20 cellular contexts compared by ENCODE assay signal in the genomic region with DNA sequence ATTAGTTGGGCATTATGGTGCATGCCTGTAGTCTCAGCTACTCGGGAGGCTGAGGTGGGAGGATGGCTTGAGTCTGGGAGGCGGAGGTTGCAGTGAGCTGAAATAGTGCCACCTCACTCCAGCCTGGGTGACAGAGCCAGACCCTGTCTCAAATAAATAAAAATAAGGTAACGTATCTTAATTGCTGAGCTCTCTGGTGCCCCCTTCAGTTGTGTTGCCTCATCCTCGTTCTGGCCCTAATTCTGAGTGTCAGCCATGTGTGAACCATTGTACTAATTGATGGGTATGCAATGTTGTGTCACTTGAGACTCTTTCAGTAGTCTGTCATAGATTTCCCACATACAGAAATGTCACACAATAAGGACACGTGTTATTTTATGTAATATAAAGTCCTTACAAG.
"Had no signal": no experiment of that assay in that cellular context is flagged by ENCODE, and none has a peak within 500 bp of the region (broad histone marks: within the 10 kb centered on the region; RNA-seq: fewer than 3 reads in every experiment).

No MANE protein-coding gene starts in this region.

- H3K9me3 ChIP-seq: heart left ventricle, tibial nerve had no signal

- H3K27me3 Mint-ChIP-seq: activated CD4-positive, alpha-beta T cell treated with anti-CD3 and anti-CD28 coated beads for 36 hours; activated CD8-positive, alpha-beta memory T cell treated with anti-CD3 and anti-CD28 coated beads, Interleukin-2, amount 10 ng/mL, durations not matched to agents 7 days and 5 days; activated naive CD4-positive, alpha-beta T cell treated with anti-CD3 and anti-CD28 coated beads, Interleukin-2, amount 50 U/mL, for 24 hours; activated naive CD8-positive, alpha-beta T cell treated with anti-CD3 and anti-CD28 coated beads, Interleukin-2, amount 50 U/mL, for 24 hours had no signal

- H3K4me3 ChIP-seq: heart left ventricle, tibial nerve had no signal

- H3K27ac Mint-ChIP-seq: activated CD4-positive, alpha-beta T cell treated with anti-CD3 and anti-CD28 coated beads for 36 hours; activated CD8-positive, alpha-beta memory T cell treated with anti-CD3 and anti-CD28 coated beads, Interleukin-2, amount 10 ng/mL, durations not matched to agents 7 days and 5 days; activated CD8-positive, alpha-beta T cell treated with anti-CD3 and anti-CD28 coated beads, Interleukin-2, amount 10 ng/mL, durations not matched to agents 7 days and 5 days; activated naive CD4-positive, alpha-beta T cell treated with anti-CD3 and anti-CD28 coated beads, Interleukin-2, amount 50 U/mL, for 24 hours; activated naive CD8-positive, alpha-beta T cell treated with anti-CD3 and anti-CD28 coated beads, Interleukin-2, amount 50 U/mL, for 24 hours; activated T-helper 2 cell treated with anti-CD3 and anti-CD28 coated beads, Interferon-gamma antibody, Interleukin-2, Interleukin-4, amounts not matched to agents 10 μg/mL and 5 μg/mL and 100 μg/mL, durations not matched to agents 14 hours and 24 hours and 36 hours; naive thymus-derived CD8-positive, alpha-beta T cell had no signal

- H3K27me3 ChIP-seq: tibial nerve had no signal

- H3K27ac ChIP-seq: heart left ventricle, tibial nerve had no signal

- H3K4me3 Mint-ChIP-seq: activated CD4-positive, alpha-beta T cell treated with anti-CD3 and anti-CD28 coated beads for 36 hours; activated CD8-positive, alpha-beta memory T cell treated with anti-CD3 and anti-CD28 coated beads, Interleukin-2, amount 10 ng/mL, durations not matched to agents 7 days and 5 days; activated CD8-positive, alpha-beta T cell treated with anti-CD3 and anti-CD28 coated beads, Interleukin-2, amount 10 ng/mL, durations not matched to agents 7 days and 5 days; activated naive CD4-positive, alpha-beta T cell treated with anti-CD3 and anti-CD28 coated beads, Interleukin-2, amount 50 U/mL, for 24 hours; activated naive CD8-positive, alpha-beta T cell treated with anti-CD3 and anti-CD28 coated beads, Interleukin-2, amount 50 U/mL, for 24 hours; naive thymus-derived CD8-positive, alpha-beta T cell had no signal

- H3K4me1 Mint-ChIP-seq: activated CD4-positive, alpha-beta T cell treated with anti-CD3 and anti-CD28 coated beads for 36 hours; activated CD8-positive, alpha-beta memory T cell treated with anti-CD3 and anti-CD28 coated beads, Interleukin-2, amount 10 ng/mL, durations not matched to agents 7 days and 5 days; activated naive CD4-positive, alpha-beta T cell treated with anti-CD3 and anti-CD28 coated beads, Interleukin-2, amount 50 U/mL, for 24 hours; activated naive CD8-positive, alpha-beta T cell treated with anti-CD3 and anti-CD28 coated beads, Interleukin-2, amount 50 U/mL, for 24 hours had no signal

- DNase-seq: activated CD4-positive, alpha-beta T cell treated with anti-CD3 and anti-CD28 coated beads for 36 hours; activated CD4-positive, CD25-positive, alpha-beta regulatory T cell; activated CD8-positive, alpha-beta memory T cell treated with anti-CD3 and anti-CD28 coated beads, Interleukin-2, amount 10 ng/mL, durations not matched to agents 7 days and 5 days; activated CD8-positive, alpha-beta T cell treated with anti-CD3 and anti-CD28 coated beads, Interleukin-2, amount 10 ng/mL, durations not matched to agents 7 days and 5 days; activated naive CD8-positive, alpha-beta T cell treated with anti-CD3 and anti-CD28 coated beads, Interleukin-2, amount 50 U/mL, for 24 hours; activated T-cell treated with anti-CD3 and anti-CD28 coated beads, Interleukin-2, amount 50 U/mL, for 48 hours; amygdala; caudate nucleus; cortex of kidney; foreskin fibroblast; heart left ventricle; hypothalamus; naive thymus-derived CD8-positive, alpha-beta T cell; right cardiac atrium; stimulated activated CD4-positive, alpha-beta T cell treated with anti-CD3 and anti-CD28 coated beads, Interleukin-2, amount 100 ng/mL, for 48 hours; stimulated activated naive CD4-positive, alpha-beta T cell treated with Interleukin-2 at 50 U/mL for 16 hours had no signal

- H3K36me3 Mint-ChIP-seq: activated naive CD4-positive, alpha-beta T cell treated with anti-CD3 and anti-CD28 coated beads, Interleukin-2, amount 50 U/mL, for 24 hours; naive thymus-derived CD8-positive, alpha-beta T cell had no signal

- H3K36me3 ChIP-seq: heart left ventricle, tibial nerve had no signal

- H3K4me1 ChIP-seq: heart left ventricle, tibial nerve had no signal

- ATAC-seq: activated CD4-positive, alpha-beta T cell treated with anti-CD3 and anti-CD28 coated beads for 36 hours; activated CD8-positive, alpha-beta memory T cell treated with anti-CD3 and anti-CD28 coated beads, Interleukin-2, amount 10 ng/mL, durations not matched to agents 7 days and 5 days; activated CD8-positive, alpha-beta T cell treated with anti-CD3 and anti-CD28 coated beads, Interleukin-2, amount 10 ng/mL, durations not matched to agents 7 days and 5 days; activated naive CD8-positive, alpha-beta T cell treated with anti-CD3 and anti-CD28 coated beads, Interleukin-2, amount 50 U/mL, for 24 hours; esophagus mucosa; heart left ventricle; naive thymus-derived CD8-positive, alpha-beta T cell; right cardiac atrium had no signal
